8 cellular contexts compared by ENCODE assay signal in the genomic region with DNA sequence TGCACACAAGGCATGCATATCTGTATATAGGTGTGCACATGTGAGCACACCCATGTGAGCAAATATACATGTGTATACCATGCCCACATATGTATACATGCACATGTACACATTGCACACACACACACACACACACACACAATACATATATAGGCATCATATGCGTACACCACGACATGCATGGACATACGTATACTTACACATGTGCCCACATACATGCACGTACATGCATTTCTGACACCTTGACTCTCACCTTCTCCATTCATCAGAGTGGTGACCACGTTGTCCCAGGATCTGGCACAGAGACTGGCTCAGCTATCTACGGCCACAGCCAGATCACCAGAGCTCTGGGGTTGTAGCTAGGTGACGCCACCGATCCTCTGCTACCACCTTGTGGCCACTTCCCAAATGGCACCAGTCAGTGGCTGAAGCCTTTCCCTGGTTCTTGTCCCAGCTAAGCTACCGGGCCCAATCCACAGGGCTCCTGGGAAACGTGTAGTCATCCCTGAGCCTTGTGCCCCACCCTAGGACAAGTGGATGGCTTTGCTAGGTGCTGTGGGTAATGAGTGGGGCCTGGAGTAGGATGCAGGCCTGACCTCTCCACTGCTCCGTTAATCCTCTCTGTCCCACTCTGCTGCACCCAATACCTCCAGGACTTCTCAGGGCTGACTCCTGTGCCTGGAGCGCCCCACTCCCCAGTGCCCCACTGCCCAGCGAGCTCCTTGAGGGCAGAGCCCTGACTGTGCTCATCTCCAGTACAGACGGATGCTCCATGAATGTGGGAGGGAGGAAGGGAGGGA.
A peak's percentile ranks its signal among the peaks of the same experiment; 100 is the strongest.
DNase-seq lines count a peak whose midpoint lies in the region; ATAC-seq, FAIRE-seq and TF ChIP-seq lines count a peak whose summit lies in the region.

No MANE protein-coding gene starts in this region.

- H3K36me3 ChIP-seq in MM.1S (replicated peaks; ENCODE audit: insufficient read depth, low read length) (no peaks in the 10 kb centered on the region), tibial nerve (no peaks in the 10 kb centered on the region)

- H3K9me2 ChIP-seq in MM.1S (replicated peaks; ENCODE audit: insufficient read depth, low read length) = no peaks in the 10 kb centered on the region

- no peak overlapping the region for H3K9ac ChIP-seq in MM.1S (ENCODE audit: low read length)

- H3K36me3 Mint-ChIP-seq in osteocyte (ENCODE audit: unreplicated experiment) = no peaks in the 10 kb centered on the region

- H3K27ac Mint-ChIP-seq in osteocyte (ENCODE audit: unreplicated experiment) = no peak overlapping the region

- DNase-seq in DMS79 treated with DMSO at 0.1 percent for 48 hours (lab: John Stamatoyannopoulos, UW) (peak; percentile 74), MM.1S (peak; percentile 74), SHP77 (lab: John Stamatoyannopoulos, UW) (peak; percentile 45 to 75), frontal cortex (ENCODE audit: low spot score in 2 of 2) (peak; percentile 55 to 87), osteocyte (ENCODE audit: extremely low spot score, unreplicated experiment) (peak; percentile 93), tibial nerve (ENCODE audit: low spot score in 2 of 2) (peak; percentile 64 to 89)
- peak; percentile 64 for DNase-seq in activated T-helper 9 cell treated with anti-CD3 and anti-CD28 coated beads, Interleukin-2, amount 50 U/mL, for 16 hours (ENCODE audit: low read depth)

- H3K9me3 ChIP-seq in MM.1S (replicated peaks; ENCODE audit: insufficient read depth, low read length) = no peaks in the 10 kb centered on the region
- no peaks in the 10 kb centered on the region for H3K9me3 ChIP-seq in tibial nerve

- TF ChIP-seq EP300 in tibial nerve (IDR thresholded peaks at IDR 0.05) = no peak

- peak; percentile 73 for ATAC-seq in GM21737 (IDR thresholded peaks at IDR 0.05; ENCODE audit: unreplicated experiment)

- peaks cover 10% of the 10 kb centered on the region for H3K4me1 Mint-ChIP-seq in osteocyte (ENCODE audit: unreplicated experiment)

- peaks cover 35% of the 10 kb centered on the region for H3K27me3 Mint-ChIP-seq in osteocyte (ENCODE audit: unreplicated experiment)

- H3K4me3 Mint-ChIP-seq in osteocyte (ENCODE audit: unreplicated experiment) = no peak overlapping the region

- no peaks in the 10 kb centered on the region for H3K4me1 ChIP-seq in MM.1S (ENCODE audit: low read length)
- H3K4me1 ChIP-seq in tibial nerve = peaks cover 0 to 20% (median 2%) of the 10 kb centered on the region in 4 donors

- TF ChIP-seq CTCF in MM.1S (IDR thresholded peaks at IDR 0.05; ENCODE audit: low read length) = peak; percentile 93
- peak; percentile 94 for TF ChIP-seq CTCF in osteocyte (IDR thresholded peaks at IDR 0.05)
- TF ChIP-seq CTCF in tibial nerve (IDR thresholded peaks at IDR 0.05) = peak; percentile 92 to 97 (median 94)

- no peak for TF ChIP-seq POLR2A in tibial nerve (IDR thresholded peaks at IDR 0.05)

- no peak overlapping the region for H2AFZ ChIP-seq in MM.1S (ENCODE audit: low read length)

- WGBS in tibial nerve, 2 donors = 29 to 33% methylated on average over 14 of the region's 14 CpGs

- no peaks in the 10 kb centered on the region for H4K20me1 ChIP-seq in MM.1S (ENCODE audit: insufficient read depth, low read length)

- no peaks in the 10 kb centered on the region for H3F3A ChIP-seq in MM.1S (ENCODE audit: insufficient read depth, low read length)

- no peaks in the 10 kb centered on the region for H3K9me3 Mint-ChIP-seq in osteocyte (ENCODE audit: unreplicated experiment)

- H3K4me2 ChIP-seq in MM.1S (ENCODE audit: low read depth, low read length) = no peak overlapping the region

- no peak for FAIRE-seq in frontal cortex (lab: Jason Lieb, UNC)

- no peak overlapping the region for H3K27ac ChIP-seq in MM.1S (ENCODE audit: low read length)
- H3K27ac ChIP-seq in tibial nerve = no peak overlapping the region

- H3K27me3 ChIP-seq in MM.1S (replicated peaks; ENCODE audit: insufficient read depth, low read length) = 0 out of 2 replicates have a peak, but pooled peaks cover 4% of the 10 kb centered on the region
- H3K27me3 ChIP-seq in tibial nerve = peaks cover 0 to 20% of the 10 kb centered on the region in 2 donors

- no peak overlapping the region for H3K4me3 ChIP-seq in MM.1S (ENCODE audit: low read length)
- no peak overlapping the region for H3K4me3 ChIP-seq in tibial nerve

- no peaks in the 10 kb centered on the region for H3K79me2 ChIP-seq in MM.1S (ENCODE audit: low read length)
